20 cellular contexts compared by ENCODE assay signal in genomic region chr16:88004391-88004790, GRCh38. TPM values are rescaled to one million over a fixed set of nuclear protein-coding genes. Genes with fewer than 3 reads are reported as not detected.
DNase-seq lines count a peak whose midpoint lies in the region; TF ChIP-seq lines count a peak whose summit lies in the region.
"Had no signal": no experiment of that assay in that cellular context is flagged by ENCODE, and none has a peak within 500 bp of the region (broad histone marks: within the 10 kb centered on the region; RNA-seq: fewer than 3 reads in every experiment).

No MANE protein-coding gene starts in this region.

- no peak overlapping the region for H3K4me3 Mint-ChIP-seq in activated T-helper 1 cell treated with anti-CD3 and anti-CD28 coated beads, Interleukin-12 subunit alpha, Interleukin-12 subunit beta, Interleukin-2, Interleukin-4 antibody, amounts not matched to agents 30 ng/mL and 10 ng/mL and 1 ng/mL, durations not matched to agents 14 hours and 24 hours and 36 hours
- H3K4me3 Mint-ChIP-seq in progenitor cell of endocrine pancreas (ENCODE audit: low read depth) = no peak overlapping the region
- no peak overlapping the region for H3K4me3 Mint-ChIP-seq in CD4-positive, alpha-beta memory T cell
- H3K4me3 Mint-ChIP-seq: CD8-positive, alpha-beta T cell had no signal

- TF ChIP-seq EP300 in SK-N-SH (IDR thresholded peaks at IDR 0.05; ENCODE audit: borderline replicate concordance in 1 of 2, low read depth in 1 of 2, low read length in 1 of 2) = no peak

- H3K4me2 ChIP-seq in SK-N-SH = no peak overlapping the region
- H3K4me2 ChIP-seq: A549, BLaER1 had no signal

- no peaks in the 10 kb centered on the region for H3F3A ChIP-seq in SK-N-SH (replicated peaks; ENCODE audit: insufficient read depth)

- intact Hi-C loops in activated T-helper 1 cell treated with anti-CD3 and anti-CD28 coated beads, Interleukin-12 subunit alpha, Interleukin-12 subunit beta, Interleukin-2, Interleukin-4 antibody, amounts not matched to agents 30 ng/mL and 10 ng/mL and 1 ng/mL, durations not matched to agents 14 hours and 24 hours and 36 hours (cut with micrococcal nuclease) = loop anchor here (2.0 kb wide), 1 partner anchor 48 kb away; no protein-coding TSS in a partner anchor
- intact Hi-C loops in CD4-positive, alpha-beta memory T cell (cut with micrococcal nuclease) = no loop called here

- H3K27ac ChIP-seq in CD4-positive, alpha-beta memory T cell (ENCODE audit: low read depth, low read length) = no peak overlapping the region
- H3K27ac ChIP-seq in SK-N-SH (ENCODE audit: low read depth in 2 of 2, low read length in 1 of 2) = peak overlapping the region in 1 of 2 experiments; percentile 14; a peak in 1 of 4 replicates
- H3K27ac ChIP-seq: A549, BLaER1, Peyer's patch had no signal

- no peaks in the 10 kb centered on the region for H4K20me1 ChIP-seq in SK-N-SH (ENCODE audit: insufficient read depth)

- H3K9ac ChIP-seq in SK-N-SH = no peak overlapping the region

- POLR2A ChIA-PET in CD4-positive, alpha-beta memory T cell (lab: Charles Lee; ENCODE audit: partially characterized antibody) = no interaction called here
- POLR2A ChIA-PET in SK-N-SH (lab: Yijun Ruan, JAX) = no interaction called here

- no peaks in the 10 kb centered on the region for H3K4me1 Mint-ChIP-seq in activated T-helper 1 cell treated with anti-CD3 and anti-CD28 coated beads, Interleukin-12 subunit alpha, Interleukin-12 subunit beta, Interleukin-2, Interleukin-4 antibody, amounts not matched to agents 30 ng/mL and 10 ng/mL and 1 ng/mL, durations not matched to agents 14 hours and 24 hours and 36 hours (ENCODE audit: low read depth)
- no peaks in the 10 kb centered on the region for H3K4me1 Mint-ChIP-seq in progenitor cell of endocrine pancreas (ENCODE audit: low read depth)
- H3K4me1 Mint-ChIP-seq in CD4-positive, alpha-beta memory T cell = peaks cover 2 to 12% (median 5%) of the 10 kb centered on the region in 4 donors

- H3K27me3 Mint-ChIP-seq in activated T-helper 1 cell treated with anti-CD3 and anti-CD28 coated beads, Interleukin-12 subunit alpha, Interleukin-12 subunit beta, Interleukin-2, Interleukin-4 antibody, amounts not matched to agents 30 ng/mL and 10 ng/mL and 1 ng/mL, durations not matched to agents 14 hours and 24 hours and 36 hours (ENCODE audit: insufficient read depth) = no peaks in the 10 kb centered on the region
- no peaks in the 10 kb centered on the region for H3K27me3 Mint-ChIP-seq in progenitor cell of endocrine pancreas
- H3K27me3 Mint-ChIP-seq in CD4-positive, alpha-beta memory T cell = no peaks in the 10 kb centered on the region
- H3K27me3 Mint-ChIP-seq: IgD-negative memory B cell had no signal

- no peaks in the 10 kb centered on the region for H3K79me2 ChIP-seq in SK-N-SH (ENCODE audit: insufficient read depth)

- H3K36me3 Mint-ChIP-seq in activated T-helper 1 cell treated with anti-CD3 and anti-CD28 coated beads, Interleukin-12 subunit alpha, Interleukin-12 subunit beta, Interleukin-2, Interleukin-4 antibody, amounts not matched to agents 30 ng/mL and 10 ng/mL and 1 ng/mL, durations not matched to agents 14 hours and 24 hours and 36 hours (ENCODE audit: low read depth) = peaks cover 17% of the 10 kb centered on the region
- peaks cover 25% of the 10 kb centered on the region for H3K36me3 Mint-ChIP-seq in progenitor cell of endocrine pancreas (ENCODE audit: insufficient read depth)
- H3K36me3 Mint-ChIP-seq in CD4-positive, alpha-beta memory T cell = peaks cover 41 to 62% of the 10 kb centered on the region in 2 donors

- no peaks in the 10 kb centered on the region for H3K9me2 ChIP-seq in SK-N-SH

- no peak for TF ChIP-seq RAD21 in SK-N-SH (IDR thresholded peaks at IDR 0.05; ENCODE audit: low read length)

- H3K9me3 Mint-ChIP-seq in activated T-helper 1 cell treated with anti-CD3 and anti-CD28 coated beads, Interleukin-12 subunit alpha, Interleukin-12 subunit beta, Interleukin-2, Interleukin-4 antibody, amounts not matched to agents 30 ng/mL and 10 ng/mL and 1 ng/mL, durations not matched to agents 14 hours and 24 hours and 36 hours = no peaks in the 10 kb centered on the region
- H3K9me3 Mint-ChIP-seq in progenitor cell of endocrine pancreas (ENCODE audit: low read depth) = no peaks in the 10 kb centered on the region
- no peaks in the 10 kb centered on the region for H3K9me3 Mint-ChIP-seq in CD4-positive, alpha-beta memory T cell
- H3K9me3 Mint-ChIP-seq: CD8-positive, alpha-beta T cell; IgD-negative memory B cell had no signal

- H3K27ac Mint-ChIP-seq in activated T-helper 1 cell treated with anti-CD3 and anti-CD28 coated beads, Interleukin-12 subunit alpha, Interleukin-12 subunit beta, Interleukin-2, Interleukin-4 antibody, amounts not matched to agents 30 ng/mL and 10 ng/mL and 1 ng/mL, durations not matched to agents 14 hours and 24 hours and 36 hours = peak overlapping the region; percentile 24
- H3K27ac Mint-ChIP-seq in progenitor cell of endocrine pancreas = peak overlapping the region; percentile 59
- H3K27ac Mint-ChIP-seq in CD4-positive, alpha-beta memory T cell = peak overlapping the region in 1 of 7 donors; percentile 71
- H3K27ac Mint-ChIP-seq: CD8-positive, alpha-beta T cell had no signal

- no peak overlapping the region for H2AFZ ChIP-seq in SK-N-SH (ENCODE audit: low read depth)

- H3K4me3 ChIP-seq in H7 (ENCODE audit: insufficient read depth, low read depth, low read length) (no peak overlapping the region), SK-N-SH (ENCODE audit: low read depth in 2 of 2, low read length in 1 of 2) (no peak overlapping the region)
- no peak overlapping the region for H3K4me3 ChIP-seq in CD4-positive, alpha-beta memory T cell (ENCODE audit: low read length in 2 of 2)
- H3K4me3 ChIP-seq: A549, BLaER1, MG63, Peyer's patch had no signal

- H3K27me3 ChIP-seq in H7 (ENCODE audit: control insufficient read depth, insufficient read depth, low read length) = no peaks in the 10 kb centered on the region
- no peaks in the 10 kb centered on the region for H3K27me3 ChIP-seq in CD4-positive, alpha-beta memory T cell (ENCODE audit: insufficient read depth, low read length)
- no peaks in the 10 kb centered on the region for H3K27me3 ChIP-seq in SK-N-SH (ENCODE audit: insufficient read depth)
- H3K27me3 ChIP-seq: BLaER1, MG63, Peyer's patch had no signal

- WGBS in SK-N-SH (ENCODE audit: low lambda C conversion rate) = 95% methylated on average over 16 of the region's 16 CpGs

- CTCF ChIA-PET in CD4-positive, alpha-beta memory T cell (lab: Charles Lee; ENCODE audit: partially characterized antibody) = no interaction called here
- CTCF ChIA-PET in SK-N-SH (lab: Yijun Ruan, JAX) = interaction anchor here (0.9 to 1.1 kb wide), 3 partner anchors 19 to 433 kb away, joined by 3 read pairs; no protein-coding TSS in a partner anchor

- TF ChIP-seq CTCF in progenitor cell of endocrine pancreas (IDR thresholded peaks at IDR 0.05; ENCODE audit: unreplicated experiment) (no peak), SK-N-SH (IDR thresholded peaks at IDR 0.05) (no peak)

- H3K9me3 ChIP-seq in CD4-positive, alpha-beta memory T cell (ENCODE audit: control insufficient read depth in 1 of 2, low read length in 2 of 2) = no peaks in the 10 kb centered on the region
- H3K9me3 ChIP-seq in SK-N-SH = no peaks in the 10 kb centered on the region
- H3K9me3 ChIP-seq: A549, BLaER1, MG63, Peyer's patch had no signal

- H3K4me1 ChIP-seq in CD4-positive, alpha-beta memory T cell (ENCODE audit: insufficient read depth, low read length) = no peaks in the 10 kb centered on the region
- peaks cover 0 to 13% of the 10 kb centered on the region in 2 experiments; a peak in 1 of 4 replicates for H3K4me1 ChIP-seq in SK-N-SH (ENCODE audit: control insufficient read depth in 1 of 2, insufficient read depth in 2 of 2, low read depth in 1 of 2, low read length in 1 of 2)
- H3K4me1 ChIP-seq: A549, BLaER1, Peyer's patch had no signal

- peak; percentile 32 for DNase-seq in H7
- no peak for DNase-seq in activated T-helper 1 cell treated with anti-CD3 and anti-CD28 coated beads, Interleukin-12 subunit alpha, Interleukin-12 subunit beta, Interleukin-2, Interleukin-4 antibody, amounts not matched to agents 30 ng/mL and 10 ng/mL and 1 ng/mL, durations not matched to agents 14 hours and 24 hours and 36 hours (ENCODE audit: low spot score)
- peak; percentile 94 for DNase-seq in myocyte (ENCODE audit: low read depth)
- no peak for DNase-seq in progenitor cell of endocrine pancreas (ENCODE audit: low spot score, unreplicated experiment)
- no peak for DNase-seq in CD4-positive, alpha-beta memory T cell
- no peak for DNase-seq in SK-N-SH
- no peak for DNase-seq in DMS114 treated with DMSO at 0.1 percent for 48 hours (lab: John Stamatoyannopoulos, UW; ENCODE audit: unreplicated experiment)
- no peak for DNase-seq in NCI-H446 treated with DMSO at 0.1 percent for 48 hours (lab: John Stamatoyannopoulos, UW)
- DNase-seq: CD8-positive, alpha-beta T cell; HCEC 1CT; Karpas-422; MG63; NCI-H1092 treated with DMSO at 0.1 percent for 48 hours; NCI-H2029 treated with DMSO at 0.1 percent for 48 hours; NCI-H748 treated with DMSO at 0.1 percent for 48 hours; NK-92 treated with Interleukin-12 subunit alpha and Interleukin-12 subunit beta, amount 100 ng/mL, for 24 hours; Peyer's patch had no signal

- H3K36me3 ChIP-seq in H7 (replicated peaks; ENCODE audit: control insufficient read depth, insufficient read depth, low read length) (no peaks in the 10 kb centered on the region; the same call in 1 of the 2 replicates), SK-N-SH (replicated peaks in 1 of 2; ENCODE audit: control insufficient read depth in 1 of 2, insufficient read depth in 2 of 2, low read length in 1 of 2) (peaks cover 7 to 28% of the 10 kb centered on the region in 2 experiments)
- H3K36me3 ChIP-seq in CD4-positive, alpha-beta memory T cell (ENCODE audit: insufficient read depth, low read length) = peaks cover 18% of the 10 kb centered on the region

TF ChIP-seq in SK-N-SH, 30 proteins besides CTCF, POLR2A, EP300 and RAD21 (continues in another document):
- no peak for TF ChIP-seq TAF1 (IDR thresholded peaks at IDR 0.05; ENCODE audit: borderline replicate concordance, low read depth, low read length)

RNA-seq across cellular contexts. Expression of gene BANP, which starts 53.2 kb away (rescaled TPM):
- 37.3 and 39.3 TPM in 2 replicates for total RNA-seq in H7 (2014; rRNA removed; shearing (Covaris generic))
- total RNA-seq in activated T-helper 1 cell treated with anti-CD3 and anti-CD28 coated beads, Interleukin-12 subunit alpha, Interleukin-12 subunit beta, Interleukin-2, Interleukin-4 antibody, amounts not matched to agents 30 ng/mL and 10 ng/mL and 1 ng/mL, durations not matched to agents 14 hours and 24 hours and 36 hours = 35.4 and 35.5 TPM in 2 replicates
- total RNA-seq in myocyte = 16.5 and 19.7 TPM in 2 replicates
- 14.2 TPM for polyA plus RNA-seq in myocyte (2012)
- total RNA-seq in progenitor cell of endocrine pancreas = 41.5 and 53.9 TPM in 2 replicates
- total RNA-seq in CD4-positive, alpha-beta memory T cell = 10 to 100 TPM; 61.8 to 72.7 TPM
- 10 to 100 TPM; 10.7 to 26.4 TPM for polyA plus RNA-seq in CD4-positive, alpha-beta memory T cell
- polyA plus RNA-seq in SK-N-SH (2012; rRNA removed) = 15.0 and 16.8 TPM in 2 replicates
- polyA plus RNA-seq in SK-N-SH (2012; cell fraction: cytosol; rRNA removed) = 9.8 and 11.1 TPM in 2 replicates
- 42.8 and 46.7 TPM in 2 replicates for polyA plus RNA-seq in SK-N-SH (2012; cell fraction: nucleus; rRNA removed)

Comparison
In these comparisons a context has a peak if more than half of its experiments do, and no peak if none do; other contexts are left out.
1. DNase-seq: peak in H7 (single experiment) and myocyte (single experiment); none in activated T-helper 1 cell treated with anti-CD3 and anti-CD28 coated beads, Interleukin-12 subunit alpha, Interleukin-12 subunit beta, Interleukin-2, Interleukin-4 antibody, amounts not matched to agents 30 ng/mL and 10 ng/mL and 1 ng/mL, durations not matched to agents 14 hours and 24 hours and 36 hours (single experiment), progenitor cell of endocrine pancreas (single experiment), CD4-positive, alpha-beta memory T cell (0 of 5), SK-N-SH (single experiment), DMS114 treated with DMSO at 0.1 percent for 48 hours (single experiment) and NCI-H446 treated with DMSO at 0.1 percent for 48 hours (single experiment).